34 cellular contexts compared by ENCODE assay signal in genomic region chr2:80938463-80938862, GRCh38.
"Had no signal": no experiment of that assay in that cellular context is flagged by ENCODE, and none has a peak within 500 bp of the region (broad histone marks: within the 10 kb centered on the region; RNA-seq: fewer than 3 reads in every experiment).

No MANE protein-coding gene starts in this region.

- ATAC-seq: activated naive CD4-positive, alpha-beta T cell treated with anti-CD3 and anti-CD28 coated beads, Interleukin-2, amount 50 U/mL, for 72 hours; activated naive CD8-positive, alpha-beta T cell treated with anti-CD3 and anti-CD28 coated beads, Interleukin-2, amount 50 U/mL, for 24 hours; activated T-cell treated with anti-CD3 and anti-CD28 coated beads, Interleukin-2, amount 50 U/mL, for 4 hours; activated T-cell treated with anti-CD3 and anti-CD28 coated beads, Interleukin-2, amount 50 U/mL, for 72 hours; activated T-helper 17 cell treated with anti-CD3 and anti-CD28 coated beads, Interleukin-2, amount 50 U/mL, for 72 hours; body of pancreas had no signal

- H3K36me3 ChIP-seq: adrenal gland, ascending aorta, brain microvascular endothelial cell, breast epithelium, cardiac muscle cell had no signal

- H3K27me3 ChIP-seq: adrenal gland, ascending aorta, body of pancreas, brain microvascular endothelial cell, breast epithelium, cardiac muscle cell had no signal

- H3K4me3 ChIP-seq: adrenal gland, ascending aorta, body of pancreas, breast epithelium, cardiac muscle cell had no signal

- DNase-seq: activated effector memory CD4-positive, alpha-beta T cell treated with anti-CD3 and anti-CD28 coated beads, Interleukin-2, amount 50 U/mL, for 16 hours; activated effector memory CD4-positive, alpha-beta T cell treated with Interleukin-2 at 50 U/mL for 16 hours; activated gamma-delta T cell; activated gamma-delta T cell treated with Interleukin-2 at 50 U/mL for 16 hours; activated naive CD4-positive, alpha-beta T cell; activated naive CD4-positive, alpha-beta T cell treated with anti-CD3 and anti-CD28 coated beads for 36 hours; activated naive CD4-positive, alpha-beta T cell treated with anti-CD3 and anti-CD28 coated beads, Interleukin-2, amount 10 ng/mL, durations not matched to agents 7 days and 5 days; activated naive CD4-positive, alpha-beta T cell treated with anti-CD3 and anti-CD28 coated beads, Interleukin-2, amount 50 U/mL, for 16 hours; activated naive CD4-positive, alpha-beta T cell treated with Interleukin-2 at 50 U/mL for 16 hours; activated naive CD8-positive, alpha-beta T cell treated with anti-CD3 and anti-CD28 coated beads for 36 hours; activated naive CD8-positive, alpha-beta T cell treated with anti-CD3 and anti-CD28 coated beads, Interleukin-2, amount 10 ng/mL, durations not matched to agents 7 days and 5 days; activated naive CD8-positive, alpha-beta T cell treated with anti-CD3 and anti-CD28 coated beads, Interleukin-2, amount 50 U/mL, for 24 hours; activated T-cell treated with anti-CD3 and anti-CD28 coated beads, Interleukin-2, amount 50 U/mL, for 1 hour; activated T-cell treated with anti-CD3 and anti-CD28 coated beads, Interleukin-2, amount 50 U/mL, for 24 hours; activated T-cell treated with anti-CD3 and anti-CD28 coated beads, Interleukin-2, amount 50 U/mL, for 4 hours; activated T-cell treated with anti-CD3 and anti-CD28 coated beads, Interleukin-2, amount 50 U/mL, for 48 hours; activated T-cell treated with anti-CD3 and anti-CD28 coated beads, Interleukin-2, amount 50 U/mL, for 72 hours; adrenal gland; amniotic stem cell; amygdala; anterior cingulate cortex; aorta; body of pancreas; brain microvascular endothelial cell; caudate nucleus; central memory CD4-positive, alpha-beta T cell; cerebellar nuclear complex had no signal

- H3K27ac ChIP-seq: adrenal gland, ascending aorta, body of pancreas, brain microvascular endothelial cell, breast epithelium, cardiac muscle cell had no signal

- FAIRE-seq: astrocyte, bronchial epithelial cell had no signal

- H3K9me3 ChIP-seq: adrenal gland, ascending aorta, body of pancreas had no signal

- H3K4me1 ChIP-seq: adrenal gland, ascending aorta, body of pancreas, breast epithelium had no signal
